Comparison of ENCODE assay signal across 20 cellular contexts in the genomic region with DNA sequence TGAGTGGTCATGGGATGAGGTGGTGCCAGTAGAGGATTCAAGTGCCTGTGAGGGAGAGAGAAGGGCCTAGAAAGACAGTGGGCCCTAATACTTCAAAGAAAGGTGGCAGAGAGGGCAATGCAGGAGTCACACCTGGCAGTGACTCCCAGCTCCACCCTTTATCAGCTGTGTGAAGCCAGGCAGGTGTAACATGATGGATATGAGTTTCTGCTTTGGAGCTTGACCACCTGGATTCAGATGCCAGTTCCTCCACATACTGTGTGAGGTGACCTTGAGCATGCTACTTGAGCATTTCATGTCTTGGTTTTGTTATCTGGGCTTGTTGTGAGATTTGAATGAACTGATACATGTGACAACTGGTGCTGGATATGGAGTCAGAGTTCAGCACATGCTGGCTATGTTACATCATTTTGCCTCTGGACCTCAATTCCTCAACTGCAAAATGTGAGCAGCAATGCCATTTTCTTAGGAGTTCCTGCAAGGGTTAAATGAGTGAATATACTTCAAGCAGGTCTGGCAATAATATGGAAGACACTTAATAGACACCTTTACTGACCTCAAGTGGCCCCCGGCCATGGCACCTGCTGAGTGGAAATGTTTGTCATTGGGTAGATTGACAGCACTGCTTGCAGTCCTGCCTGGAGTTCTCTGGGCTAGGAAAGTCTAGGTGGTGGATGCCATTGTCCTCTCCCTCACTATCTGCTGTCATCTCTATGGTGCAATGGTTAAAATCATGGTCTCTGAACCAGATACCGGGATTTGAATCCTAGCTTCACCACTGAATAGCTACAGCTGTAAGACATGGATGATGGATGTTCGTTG.
DNase-seq lines count a peak whose midpoint lies in the region; ATAC-seq, FAIRE-seq and TF ChIP-seq lines count a peak whose summit lies in the region.
"Had no signal": no experiment of that assay in that cellular context is flagged by ENCODE, and none has a peak within 500 bp of the region (broad histone marks: within the 10 kb centered on the region; RNA-seq: fewer than 3 reads in every experiment).

No MANE protein-coding gene starts in this region.

- peak overlapping the region; percentile 34 for H3K27ac Mint-ChIP-seq in activated CD4-positive, alpha-beta T cell treated with anti-CD3 and anti-CD28 coated beads, Interleukin-2, amount 10 ng/mL, durations not matched to agents 7 days and 5 days
- peak overlapping the region; percentile 67 for H3K27ac Mint-ChIP-seq in astrocyte (ENCODE audit: unreplicated experiment)
- H3K27ac Mint-ChIP-seq in naive thymus-derived CD4-positive, alpha-beta T cell: peak overlapping the region; percentile 10 to 94 (median 85)
- H3K27ac Mint-ChIP-seq: stimulated activated naive B cell treated with anti-CD40 and anti-IgM and Interleukin-4, amounts not matched to agents 10 μg/mL and 1 μg/mL and 100 μg/mL, for 72 hours; type B pancreatic cell had no signal

- H3K4me1 ChIP-seq in DND-41 (ENCODE audit: insufficient read depth, low read length) (peaks cover 44% of the 10 kb centered on the region), astrocyte (ENCODE audit: insufficient read depth, low read length) (peaks cover 15% of the 10 kb centered on the region)
- H3K4me1 ChIP-seq in naive thymus-derived CD4-positive, alpha-beta T cell (ENCODE audit: control insufficient read depth in 2 of 2, insufficient read depth in 2 of 2, low read length in 2 of 2): peaks cover 28 to 42% of the 10 kb centered on the region in 2 donors

- intact Hi-C loops in naive thymus-derived CD4-positive, alpha-beta T cell (cut with micrococcal nuclease): loop anchor here (2.0 to 10.0 kb wide), 2 partner anchors 83 to 349 kb away; a partner anchor contains a TSS

- H3K79me2 ChIP-seq in DND-41 (ENCODE audit: insufficient read depth, low read length): no peaks in the 10 kb centered on the region
- peaks cover 95% of the 10 kb centered on the region for H3K79me2 ChIP-seq in astrocyte (ENCODE audit: insufficient read depth, low read length)

- CTCF ChIA-PET in activated CD4-positive, alpha-beta T cell treated with anti-CD3 and anti-CD28 coated beads, Interleukin-2, amount 10 ng/mL, durations not matched to agents 7 days and 5 days (lab: Charles Lee): interaction anchor here (0.5 to 3.4 kb wide), 5 partner anchors 14 to 1270 kb away, joined by 3 to 19 read pairs (median 5); no protein-coding TSS in a partner anchor
- CTCF ChIA-PET in naive thymus-derived CD4-positive, alpha-beta T cell (lab: Charles Lee): interaction anchor here (0.9 to 2.3 kb wide), 2 partner anchors 12 to 43 kb away, joined by 4 to 8 read pairs; no protein-coding TSS in a partner anchor

- H3K9me3 ChIP-seq in DND-41 (ENCODE audit: insufficient read depth, low read length, severe bottlenecking): no peaks in the 10 kb centered on the region
- no peaks in the 10 kb centered on the region for H3K9me3 ChIP-seq in astrocyte (ENCODE audit: insufficient read depth, low read depth, low read length)
- no peaks in the 10 kb centered on the region for H3K9me3 ChIP-seq in naive thymus-derived CD4-positive, alpha-beta T cell (ENCODE audit: control insufficient read depth in 2 of 3, low read length in 3 of 3)
- H3K9me3 ChIP-seq: gastroesophageal sphincter, left lung, neutrophil, Peyer's patch had no signal

- no peaks in the 10 kb centered on the region for H3K9me3 Mint-ChIP-seq in activated CD4-positive, alpha-beta T cell treated with anti-CD3 and anti-CD28 coated beads, Interleukin-2, amount 10 ng/mL, durations not matched to agents 7 days and 5 days
- no peaks in the 10 kb centered on the region for H3K9me3 Mint-ChIP-seq in astrocyte (ENCODE audit: unreplicated experiment)
- H3K9me3 Mint-ChIP-seq in naive thymus-derived CD4-positive, alpha-beta T cell: no peaks in the 10 kb centered on the region
- H3K9me3 Mint-ChIP-seq: CD14-positive monocyte; stimulated activated naive B cell treated with anti-CD40 and anti-IgM and Interleukin-4, amounts not matched to agents 10 μg/mL and 1 μg/mL and 100 μg/mL, for 72 hours; type B pancreatic cell had no signal

- H3K4me3 Mint-ChIP-seq in activated CD4-positive, alpha-beta T cell treated with anti-CD3 and anti-CD28 coated beads, Interleukin-2, amount 10 ng/mL, durations not matched to agents 7 days and 5 days: no peak overlapping the region
- H3K4me3 Mint-ChIP-seq in astrocyte (ENCODE audit: unreplicated experiment): no peak overlapping the region
- peak overlapping the region in 1 of 10 donors; percentile 5 for H3K4me3 Mint-ChIP-seq in naive thymus-derived CD4-positive, alpha-beta T cell
- H3K4me3 Mint-ChIP-seq: CD14-positive monocyte; stimulated activated naive B cell treated with anti-CD40 and anti-IgM and Interleukin-4, amounts not matched to agents 10 μg/mL and 1 μg/mL and 100 μg/mL, for 72 hours; type B pancreatic cell had no signal

- TF ChIP-seq CTCF in DND-41 (IDR thresholded peaks at IDR 0.05; ENCODE audit: borderline replicate concordance, extremely low read depth, low read length, poor library complexity, severe bottlenecking) (no peak), astrocyte (IDR thresholded peaks at IDR 0.05; ENCODE audit: insufficient read depth, low read depth, low read length) (no peak), foreskin fibroblast (IDR thresholded peaks at IDR 0.05; ENCODE audit: low read depth, low read length) (no peak)

- H3K27me3 ChIP-seq in DND-41 (ENCODE audit: insufficient read depth, low read length, poor library complexity): no peaks in the 10 kb centered on the region
- no peaks in the 10 kb centered on the region for H3K27me3 ChIP-seq in astrocyte (ENCODE audit: insufficient read depth, low read length)
- H3K27me3 ChIP-seq in naive thymus-derived CD4-positive, alpha-beta T cell (ENCODE audit: control insufficient read depth in 2 of 2, insufficient read depth in 2 of 2, low read length in 2 of 2): no peaks in the 10 kb centered on the region
- H3K27me3 ChIP-seq: gastroesophageal sphincter, left lung, neutrophil, Peyer's patch had no signal

- FAIRE-seq in astrocyte (lab: Jason Lieb, UNC): no peak

- H3K9ac ChIP-seq in DND-41 (ENCODE audit: low read depth, low read length): no peak overlapping the region
- H3K9ac ChIP-seq in astrocyte (ENCODE audit: low read length): no peak overlapping the region

- POLR2A ChIA-PET in activated CD4-positive, alpha-beta T cell treated with anti-CD3 and anti-CD28 coated beads, Interleukin-2, amount 10 ng/mL, durations not matched to agents 7 days and 5 days (lab: Charles Lee): no interaction called here
- POLR2A ChIA-PET in naive thymus-derived CD4-positive, alpha-beta T cell (lab: Charles Lee): interaction anchor here (1.5 kb wide), 2 partner anchors 30 to 49 kb away, joined by 3 to 5 read pairs; no protein-coding TSS in a partner anchor

- peak overlapping the region; percentile 52 for H3K27ac ChIP-seq in DND-41 (ENCODE audit: low read length)
- H3K27ac ChIP-seq in astrocyte (ENCODE audit: low read depth, low read length): peak overlapping the region; percentile 7
- H3K27ac ChIP-seq in naive thymus-derived CD4-positive, alpha-beta T cell (ENCODE audit: low read depth, low read length): peak overlapping the region; percentile 63
- H3K27ac ChIP-seq: gastroesophageal sphincter, left lung, neutrophil, Peyer's patch, VCaP had no signal

- H3K36me3 Mint-ChIP-seq in activated CD4-positive, alpha-beta T cell treated with anti-CD3 and anti-CD28 coated beads, Interleukin-2, amount 10 ng/mL, durations not matched to agents 7 days and 5 days (ENCODE audit: low read depth): peaks cover 21% of the 10 kb centered on the region
- peaks cover 32% of the 10 kb centered on the region for H3K36me3 Mint-ChIP-seq in astrocyte (ENCODE audit: low read depth, unreplicated experiment)
- peaks cover 0 to 23% (median 0%) of the 10 kb centered on the region in 5 donors for H3K36me3 Mint-ChIP-seq in naive thymus-derived CD4-positive, alpha-beta T cell
- H3K36me3 Mint-ChIP-seq: type B pancreatic cell had no signal

- H2AFZ ChIP-seq in DND-41 (ENCODE audit: low read depth, low read length): no peak overlapping the region
- no peak overlapping the region for H2AFZ ChIP-seq in astrocyte (ENCODE audit: low read depth, low read length)

- no peak for DNase-seq in activated CD4-positive, alpha-beta T cell treated with anti-CD3 and anti-CD28 coated beads, Interleukin-2, amount 10 ng/mL, durations not matched to agents 7 days and 5 days
- no peak for DNase-seq in activated CD4-positive, alpha-beta T cell treated with anti-CD3 and anti-CD28 coated beads for 48 hours
- DNase-seq in DND-41: no peak
- no peak for DNase-seq in astrocyte (ENCODE audit: low read depth)
- no peak for DNase-seq in naive thymus-derived CD4-positive, alpha-beta T cell
- DNase-seq in foreskin fibroblast: no peak
- DNase-seq in CD1c-positive myeloid dendritic cell (ENCODE audit: extremely low spot score): no peak
- DNase-seq: cortex of kidney; GOT3; left lung; midbrain; NCI-H1436; Peyer's patch; stimulated activated naive B cell treated with anti-CD40 and anti-IgM and Interleukin-4, amounts not matched to agents 10 μg/mL and 1 μg/mL and 100 μg/mL, for 72 hours had no signal

- H3K27me3 Mint-ChIP-seq in activated CD4-positive, alpha-beta T cell treated with anti-CD3 and anti-CD28 coated beads, Interleukin-2, amount 10 ng/mL, durations not matched to agents 7 days and 5 days: no peaks in the 10 kb centered on the region
- no peaks in the 10 kb centered on the region for H3K27me3 Mint-ChIP-seq in astrocyte (ENCODE audit: low read depth, unreplicated experiment)
- no peaks in the 10 kb centered on the region for H3K27me3 Mint-ChIP-seq in naive thymus-derived CD4-positive, alpha-beta T cell
- H3K27me3 Mint-ChIP-seq: type B pancreatic cell had no signal

- no peaks in the 10 kb centered on the region for H3K36me3 ChIP-seq in DND-41 (ENCODE audit: insufficient read depth, low read length)
- peaks cover 57% of the 10 kb centered on the region for H3K36me3 ChIP-seq in astrocyte (ENCODE audit: insufficient read depth, low read length)
- H3K36me3 ChIP-seq in naive thymus-derived CD4-positive, alpha-beta T cell (ENCODE audit: control insufficient read depth in 2 of 3, insufficient read depth in 3 of 3, low read length in 3 of 3): no peaks in the 10 kb centered on the region
- H3K36me3 ChIP-seq: neutrophil, Peyer's patch had no signal

- H4K20me1 ChIP-seq in DND-41 (ENCODE audit: insufficient read depth, low read length) (no peaks in the 10 kb centered on the region), astrocyte (ENCODE audit: insufficient read depth, low read length) (no peaks in the 10 kb centered on the region)

- ATAC-seq in DND-41 (ENCODE audit: insufficient read depth, low read depth) (no peak), GM21390 (IDR thresholded peaks at IDR 0.05; ENCODE audit: unreplicated experiment) (no peak)
- no peak for ATAC-seq in naive thymus-derived CD4-positive, alpha-beta T cell
- ATAC-seq: gastroesophageal sphincter; stimulated activated naive B cell treated with anti-CD40 and anti-IgM and Interleukin-4, amounts not matched to agents 10 μg/mL and 1 μg/mL and 100 μg/mL, for 72 hours had no signal

- peaks cover 81% of the 10 kb centered on the region for H3K4me1 Mint-ChIP-seq in activated CD4-positive, alpha-beta T cell treated with anti-CD3 and anti-CD28 coated beads, Interleukin-2, amount 10 ng/mL, durations not matched to agents 7 days and 5 days
- H3K4me1 Mint-ChIP-seq in astrocyte (ENCODE audit: low read depth, unreplicated experiment): peaks cover 48% of the 10 kb centered on the region
- peaks cover 44 to 85% (median 71%) of the 10 kb centered on the region in 7 donors for H3K4me1 Mint-ChIP-seq in naive thymus-derived CD4-positive, alpha-beta T cell

- H3K4me3 ChIP-seq in DND-41 (ENCODE audit: low read depth in 1 of 2, low read length in 2 of 2) (no peak overlapping the region), astrocyte (ENCODE audit: insufficient read depth, low read depth, low read length) (no peak overlapping the region), foreskin fibroblast (ENCODE audit: low read depth in 1 of 2, low read length in 2 of 2) (no peak overlapping the region)
- H3K4me3 ChIP-seq in naive thymus-derived CD4-positive, alpha-beta T cell (ENCODE audit: low read length): no peak overlapping the region
- H3K4me3 ChIP-seq: gastroesophageal sphincter, left lung, Peyer's patch had no signal

- H3K4me2 ChIP-seq in DND-41 (ENCODE audit: insufficient read depth, low read length) (no peak overlapping the region), astrocyte (ENCODE audit: low read length) (no peak overlapping the region)

Comparison
In these comparisons a context has a peak if more than half of its experiments do, and no peak if none do; other contexts are left out.
1. H3K27ac Mint-ChIP-seq: peak in every context shown above with its lines; median percentile 85 in naive thymus-derived CD4-positive, alpha-beta T cell; 67 in astrocyte; 34 in activated CD4-positive, alpha-beta T cell treated with anti-CD3 and anti-CD28 coated beads, Interleukin-2, amount 10 ng/mL, durations not matched to agents 7 days and 5 days.
2. H3K27ac ChIP-seq: peak in every context shown above with its lines; median percentile 63 in naive thymus-derived CD4-positive, alpha-beta T cell; 52 in DND-41; 7 in astrocyte.